Comparison of ENCODE assay signal across 9 cellular contexts in genomic region chr16:590875-591200, GRCh38. TPM values are rescaled to one million over a fixed set of nuclear protein-coding genes. Genes with fewer than 3 reads are reported as not detected.
A peak's percentile ranks its signal among the peaks of the same experiment; 100 is the strongest.
DNase-seq lines count a peak whose midpoint lies in the region; ATAC-seq, FAIRE-seq and TF ChIP-seq lines count a peak whose summit lies in the region.
"Had no signal": no experiment of that assay in that cellular context is flagged by ENCODE, and none has a peak within 500 bp of the region (broad histone marks: within the 10 kb centered on the region; RNA-seq: fewer than 3 reads in every experiment).

No MANE protein-coding gene starts in this region.

- H4K91ac ChIP-seq in H1 (replicated peaks; ENCODE audit: insufficient read length, low read length) (no peak overlapping the region), neuronal stem cell (ENCODE audit: low read depth, low read length, poor library complexity) (no peak overlapping the region)

- H3K9me3 Mint-ChIP-seq in CD4-positive, CD25-positive, alpha-beta regulatory T cell = no peaks in the 10 kb centered on the region

- H3K23ac ChIP-seq in H1 (ENCODE audit: insufficient read length) = no peak overlapping the region
- peak overlapping the region; percentile 93 for H3K23ac ChIP-seq in neuronal stem cell (ENCODE audit: low read depth, low read length, poor library complexity)

- no peak overlapping the region for H3K56ac ChIP-seq in H1 (replicated peaks; ENCODE audit: insufficient read length, low read depth, low read length)

- H2BK15ac ChIP-seq in H1 (ENCODE audit: low read length) (no peak overlapping the region), neuronal stem cell (ENCODE audit: low read length) (no peak overlapping the region)

- H3K27me3 ChIP-seq in CD4-positive, CD25-positive, alpha-beta regulatory T cell (ENCODE audit: control insufficient read depth, insufficient read depth, low read length) = no peaks in the 10 kb centered on the region
- H3K27me3 ChIP-seq in OCI-LY1 (ENCODE audit: insufficient read depth, low read length) = no peaks in the 10 kb centered on the region
- peaks cover 0 to 38% (median 26%) of the 10 kb centered on the region in 4 experiments; a peak in 5 of 7 replicates for H3K27me3 ChIP-seq in H1 (replicated peaks in 1 of 4; ENCODE audit: control insufficient read depth in 3 of 4, extremely low read depth in 1 of 4, insufficient read depth in 3 of 4, low read length in 3 of 4)
- peaks cover 0 to 7% (median 0%) of the 10 kb centered on the region in 3 experiments for H3K27me3 ChIP-seq in neuronal stem cell (ENCODE audit: control insufficient read depth in 3 of 3, insufficient read depth in 3 of 3, low read depth in 1 of 3, low read length in 3 of 3)

- H3K9ac ChIP-seq in OCI-LY1 (ENCODE audit: low read length) (peak overlapping the region; percentile 87; the same call in 1 of the 2 replicates), H1 (replicated peaks in 1 of 4; ENCODE audit: extremely low read depth in 1 of 4, low read depth in 3 of 4, low read length in 3 of 4) (no peak overlapping the region), neuronal stem cell (ENCODE audit: low read depth, low read length, poor library complexity) (peak overlapping the region; percentile 12)

- H3K27ac ChIP-seq in CD4-positive, CD25-positive, alpha-beta regulatory T cell (ENCODE audit: insufficient read depth, low read length, poor library complexity, severe bottlenecking) = no peak overlapping the region
- no peak overlapping the region for H3K27ac ChIP-seq in OCI-LY1 (ENCODE audit: low read depth, low read length, poor library complexity, severe bottlenecking)
- no peak overlapping the region for H3K27ac ChIP-seq in H1 (ENCODE audit: low read depth, low read length)
- no peak overlapping the region for H3K27ac ChIP-seq in neuronal stem cell (replicated peaks; ENCODE audit: low read length)

- H3K4me1 Mint-ChIP-seq in CD4-positive, CD25-positive, alpha-beta regulatory T cell = peaks cover 0 to 57% (median 16%) of the 10 kb centered on the region in 4 donors

- no peak for ATAC-seq in CD4-positive, CD25-positive, alpha-beta regulatory T cell (ENCODE audit: low read depth in 2 of 2)
- no peak for ATAC-seq in HG03025 (IDR thresholded peaks at IDR 0.05; ENCODE audit: low FRiP score, unreplicated experiment)

- H2BK120ac ChIP-seq in H1 (replicated peaks; ENCODE audit: low read depth, low read length) (no peak overlapping the region), neuronal stem cell (ENCODE audit: low read depth, low read length) (no peak overlapping the region)

- H3K4ac ChIP-seq in H1 (replicated peaks; ENCODE audit: insufficient read length, low read depth, low read length) = no peak overlapping the region
- H3K4ac ChIP-seq in neuronal stem cell (ENCODE audit: low read length) = no peak overlapping the region

- TF ChIP-seq POLR2A in H1 (IDR thresholded peaks at IDR 0.05; ENCODE audit: control extremely low read depth in 1 of 2, low read depth in 2 of 2, low read length in 2 of 2) = no peak

- H3K79me2 ChIP-seq in OCI-LY1 (ENCODE audit: insufficient read depth, low read length) (no peaks in the 10 kb centered on the region), H1 (ENCODE audit: control insufficient read depth in 1 of 2, insufficient read depth in 2 of 2, low read length in 2 of 2) (peaks cover 0 to 20% of the 10 kb centered on the region in 2 experiments; a peak in 2 of 4 replicates)

- no peak for DNase-seq in CD4-positive, CD25-positive, alpha-beta regulatory T cell
- DNase-seq in H1 (ENCODE audit: low read depth in 1 of 2, low spot score in 2 of 2) (no peak), neuronal stem cell (ENCODE audit: low spot score) (no peak), NCI-H2081 (lab: John Stamatoyannopoulos, UW) (no peak), iPS-NIHi11 (ENCODE audit: low spot score) (no peak), head of caudate nucleus (no peak)
- DNase-seq: NCI-H2227 treated with DMSO at 0.1 percent for 48 hours had no signal

- H3K23me2 ChIP-seq in H1 (ENCODE audit: low read depth, low read length) = peaks cover 9% of the 10 kb centered on the region

- H3K4me2 ChIP-seq in OCI-LY1 (ENCODE audit: low read length) (peak overlapping the region; percentile 97), H1 (ENCODE audit: insufficient read depth in 1 of 2, low read depth in 2 of 2, low read length in 2 of 2) (peak overlapping the region; percentile 81 to 96), neuronal stem cell (ENCODE audit: insufficient read depth, low read length, poor library complexity, severe bottlenecking) (peak overlapping the region; percentile 96)

- H3K14ac ChIP-seq in H1 (ENCODE audit: insufficient read length) (no peak overlapping the region), neuronal stem cell (ENCODE audit: low read length) (no peak overlapping the region)

- H4K20me1 ChIP-seq in OCI-LY1 (ENCODE audit: insufficient read depth, low read length) = no peaks in the 10 kb centered on the region
- peaks cover 20 to 46% of the 10 kb centered on the region in 2 experiments for H4K20me1 ChIP-seq in H1 (replicated peaks in 1 of 2; ENCODE audit: control insufficient read depth in 1 of 2, insufficient read depth in 2 of 2, low read length in 2 of 2)

- H2AK5ac ChIP-seq in H1 (ENCODE audit: low read depth, low read length) (no peak overlapping the region), neuronal stem cell (ENCODE audit: low read depth, low read length) (peak overlapping the region; percentile 82)

- no peaks in the 10 kb centered on the region for H3K9me3 ChIP-seq in CD4-positive, CD25-positive, alpha-beta regulatory T cell (ENCODE audit: control insufficient read depth in 2 of 2, low read length in 2 of 2)
- H3K9me3 ChIP-seq in OCI-LY1 (ENCODE audit: low read length) = no peaks in the 10 kb centered on the region
- no peaks in the 10 kb centered on the region for H3K9me3 ChIP-seq in H1 (ENCODE audit: insufficient read depth in 2 of 2, low read depth in 1 of 2, low read length in 1 of 2)
- no peaks in the 10 kb centered on the region for H3K9me3 ChIP-seq in neuronal stem cell (replicated peaks in 1 of 2; ENCODE audit: control insufficient read depth in 2 of 2, insufficient read depth in 1 of 2, low read depth in 1 of 2, low read length in 2 of 2)

- no peak for TF ChIP-seq CTCF in OCI-LY1 (IDR thresholded peaks at IDR 0.05; ENCODE audit: low read length)
- no peak for TF ChIP-seq CTCF in H1 (IDR thresholded peaks at IDR 0.05; ENCODE audit: control extremely low read depth in 1 of 3, insufficient read depth in 1 of 3, low read depth in 1 of 3, low read length in 3 of 3)

- H3K9me2 ChIP-seq in OCI-LY1 (ENCODE audit: low read depth, low read length) = no peaks in the 10 kb centered on the region

- POLR2A ChIA-PET in H1 (lab: Charles Lee; ENCODE audit: partially characterized antibody) = interaction anchor here (0.7 to 1.3 kb wide), 6 partner anchors 9 to 1872 kb away, joined by 3 to 5 read pairs (median 4); partner anchors contain the start of genes METTL26 and WFIKKN1

- peak overlapping the region; percentile 85 to 92 (median 85) for H3K27ac Mint-ChIP-seq in CD4-positive, CD25-positive, alpha-beta regulatory T cell

- H3K4me1 ChIP-seq in CD4-positive, CD25-positive, alpha-beta regulatory T cell (ENCODE audit: control insufficient read depth, insufficient read depth, low read length, poor library complexity, severe bottlenecking) = peaks cover 33% of the 10 kb centered on the region
- H3K4me1 ChIP-seq in OCI-LY1 (ENCODE audit: insufficient read depth, low read length, severe bottlenecking) (peaks cover 37% of the 10 kb centered on the region), H1 (replicated peaks in 1 of 4; ENCODE audit: control insufficient read depth in 3 of 4, insufficient read depth in 4 of 4, low read length in 3 of 4) (peaks cover 0 to 14% (median 7%) of the 10 kb centered on the region in 4 experiments; a peak in 4 of 7 replicates), neuronal stem cell (ENCODE audit: control insufficient read depth in 2 of 2, insufficient read depth in 1 of 2, low read depth in 1 of 2, low read length in 2 of 2) (peaks cover 9 to 16% of the 10 kb centered on the region in 2 donors)

- no peaks in the 10 kb centered on the region for H3F3A ChIP-seq in OCI-LY1 (ENCODE audit: insufficient read depth, low read length)

- no peaks in the 10 kb centered on the region for H3K36me3 ChIP-seq in CD4-positive, CD25-positive, alpha-beta regulatory T cell (ENCODE audit: control insufficient read depth, insufficient read depth, low read length)
- H3K36me3 ChIP-seq in OCI-LY1 (ENCODE audit: insufficient read depth, low read length) (no peaks in the 10 kb centered on the region), H1 (ENCODE audit: control insufficient read depth in 2 of 4, insufficient read depth in 4 of 4, low read length in 3 of 4) (no peaks in the 10 kb centered on the region), neuronal stem cell (replicated peaks in 1 of 2; ENCODE audit: control insufficient read depth in 2 of 2, insufficient read depth in 2 of 2, low read length in 2 of 2) (peaks cover 3 to 24% of the 10 kb centered on the region in 2 donors)

- H3K79me1 ChIP-seq in H1 (ENCODE audit: low read depth, low read length) (peaks cover 8% of the 10 kb centered on the region; the same call in 1 of the 2 replicates), neuronal stem cell (ENCODE audit: low read depth, low read length) (peaks cover 23% of the 10 kb centered on the region)

- peaks cover 6% of the 10 kb centered on the region for H3K27me3 Mint-ChIP-seq in CD4-positive, CD25-positive, alpha-beta regulatory T cell

- no peak overlapping the region for H2BK5ac ChIP-seq in H1 (ENCODE audit: low read depth, low read length)
- no peak overlapping the region for H2BK5ac ChIP-seq in neuronal stem cell (ENCODE audit: low read length)

- H3K18ac ChIP-seq in H1 (ENCODE audit: extremely low read depth, low read length) (no peak overlapping the region), neuronal stem cell (ENCODE audit: low read length) (no peak overlapping the region)

- TF ChIP-seq RAD21 in H1 (IDR thresholded peaks at IDR 0.05 in 1 of 2, conservative IDR thresholded peaks at IDR 0.05 in 1 of 2; ENCODE audit: low read depth in 2 of 2, low read length in 2 of 2) = no peak

- no peak overlapping the region for H4K5ac ChIP-seq in H1 (ENCODE audit: insufficient read length, low read depth, low read length)

- no peak overlapping the region; the same call in 1 of the 2 replicates for H2BK12ac ChIP-seq in H1 (ENCODE audit: low read depth, low read length)
- H2BK12ac ChIP-seq in neuronal stem cell (ENCODE audit: low read length) = no peak overlapping the region

- CTCF ChIA-PET in H1 (lab: Charles Lee; ENCODE audit: partially characterized antibody) = interaction anchor here (0.9 to 1.9 kb wide), 2 partner anchors 13 to 19 kb away, joined by 4 to 6 read pairs; no protein-coding TSS in a partner anchor

- 85% methylated on average over 6 of the region's 6 CpGs; no CpG with 5 or more reads in 1 of the 2 experiments for WGBS in H1 (ENCODE audit: extremely low coverage in 1 of 2, insufficient coverage in 1 of 2, insufficient read length in 1 of 2, insufficient replicate concordance in 2 of 2, low coverage in 1 of 2, low lambda C conversion rate in 2 of 2, missing lambda C conversion rate in 1 of 2), 2 experiments
- no CpG with 5 or more reads among the region's 6 CpGs for WGBS in neuronal stem cell (ENCODE audit: extremely low coverage in 2 of 2, insufficient read length in 2 of 2, insufficient replicate concordance in 1 of 2), 2 donors

- no peak overlapping the region for H2BK20ac ChIP-seq in H1 (ENCODE audit: low read length)

- H2AFZ ChIP-seq in OCI-LY1 (ENCODE audit: low read length) (no peak overlapping the region), H1 (ENCODE audit: low read length) (no peak overlapping the region), neuronal stem cell (ENCODE audit: low read length) (no peak overlapping the region)

- TF ChIP-seq EP300 in H1 (IDR thresholded peaks at IDR 0.05; ENCODE audit: borderline replicate concordance in 1 of 2, low read depth in 2 of 2, low read length in 2 of 2) = no peak

- no peak overlapping the region for H4K8ac ChIP-seq in H1 (ENCODE audit: extremely low read depth, insufficient read depth, low read length)
- H4K8ac ChIP-seq in neuronal stem cell (ENCODE audit: low read depth, low read length) = no peak overlapping the region

- no peak for FAIRE-seq in H1 (lab: Jason Lieb, UNC)

- H3K4me3 ChIP-seq in CD4-positive, CD25-positive, alpha-beta regulatory T cell (ENCODE audit: low read depth, low read length) = peak overlapping the region; percentile 51
- H3K4me3 ChIP-seq in OCI-LY1 (ENCODE audit: low read depth, low read length, poor library complexity, severe bottlenecking) (peak overlapping the region; percentile 88), H1 (ENCODE audit: extremely low read depth in 1 of 4, insufficient read depth in 2 of 4, low read depth in 3 of 4, low read length in 4 of 4) (peak overlapping the region; percentile 74 to 81 (median 78); a peak in 7 of 8 replicates), neuronal stem cell (ENCODE audit: low read length in 2 of 2) (peak overlapping the region; percentile 79 to 98)

- peak overlapping the region; percentile 64 to 93 (median 90) for H3K4me3 Mint-ChIP-seq in CD4-positive, CD25-positive, alpha-beta regulatory T cell

- intact Hi-C loops in head of caudate nucleus (cut with DNase I) = no loop called here

- H3K36me3 Mint-ChIP-seq in CD4-positive, CD25-positive, alpha-beta regulatory T cell = peaks cover 5% of the 10 kb centered on the region

RNA-seq across cellular contexts. Expression of gene RAB40C, which starts 1.0 kb away (rescaled TPM):
- total RNA-seq in CD4-positive, CD25-positive, alpha-beta regulatory T cell = 12.1 TPM
- polyA plus RNA-seq in CD4-positive, CD25-positive, alpha-beta regulatory T cell = 1 to 10 TPM; 6.8 to 9.6 (median 8.2) TPM
- total RNA-seq in H1 (2021; fragmentation: NEBNext Ultra II Directional; extraction: Animal tissue kit (Norgen Biotek cat#: 25700)) = 15.6 and 17.8 TPM in 2 replicates
- 13.9 and 18.6 TPM in 2 replicates for polyA plus RNA-seq in H1 (2011; rRNA removed)
- 14.4 TPM for polyA plus RNA-seq in H1 (2011; cell fraction: cytosol; rRNA removed)
- 23.9 TPM for polyA plus RNA-seq in H1 (2011; cell fraction: nucleus; rRNA removed)
- polyA plus RNA-seq in H1 (2012, experiment 1 of 2) = 11.4 to 19.2 TPM (median 15.6 TPM) in 4 replicates
- polyA plus RNA-seq in H1 (2012, experiment 2 of 2) = 13.6 TPM
- polyA plus RNA-seq in H1 (2013, experiment 1 of 2) = 11.3 TPM
- polyA plus RNA-seq in H1 (2013, experiment 2 of 2) = 11.7 TPM
- 5.9 and 6.8 TPM in 2 replicates for polyA minus RNA-seq in H1 (2011; rRNA and poly(A)+ RNA removed)
- polyA minus RNA-seq in H1 (2011; cell fraction: cytosol; rRNA and poly(A)+ RNA removed) = 8.4 TPM
- polyA minus RNA-seq in H1 (2011; cell fraction: nucleus; rRNA and poly(A)+ RNA removed) = 8.9 TPM
- 20.5 TPM for polyA plus RNA-seq in neuronal stem cell (2013, experiment 1 of 2)
- polyA plus RNA-seq in neuronal stem cell (2013, experiment 2 of 2) = 19.4 TPM

RNA-seq across cellular contexts. Expression of gene PIGQ, which starts 21.1 kb away (rescaled TPM):
- total RNA-seq in CD4-positive, CD25-positive, alpha-beta regulatory T cell = 25.7 TPM
- polyA plus RNA-seq in CD4-positive, CD25-positive, alpha-beta regulatory T cell = 10 to 100 TPM; 11.6 to 15.3 (median 12.9) TPM
- total RNA-seq in H1 (2021; fragmentation: NEBNext Ultra II Directional; extraction: Animal tissue kit (Norgen Biotek cat#: 25700)) = 34.2 and 36.0 TPM in 2 replicates
- 49.2 and 80.4 TPM in 2 replicates for polyA plus RNA-seq in H1 (2011; rRNA removed)
- polyA plus RNA-seq in H1 (2011; cell fraction: cytosol; rRNA removed) = 56.8 TPM
- 283 TPM for polyA plus RNA-seq in H1 (2011; cell fraction: nucleus; rRNA removed)
- 20.8 to 38.5 TPM (median 33.9 TPM) in 4 replicates for polyA plus RNA-seq in H1 (2012, experiment 1 of 2)
- polyA plus RNA-seq in H1 (2012, experiment 2 of 2) = 26.0 TPM
- 24.1 TPM for polyA plus RNA-seq in H1 (2013, experiment 1 of 2)
- polyA plus RNA-seq in H1 (2013, experiment 2 of 2) = 22.7 TPM
- polyA minus RNA-seq in H1 (2011; rRNA and poly(A)+ RNA removed) = 30.5 and 36.4 TPM in 2 replicates
- 24.4 TPM for polyA minus RNA-seq in H1 (2011; cell fraction: cytosol; rRNA and poly(A)+ RNA removed)
- 73.6 TPM for polyA minus RNA-seq in H1 (2011; cell fraction: nucleus; rRNA and poly(A)+ RNA removed)
- polyA plus RNA-seq in neuronal stem cell (2013, experiment 1 of 2) = 23.9 TPM
- 22.8 TPM for polyA plus RNA-seq in neuronal stem cell (2013, experiment 2 of 2)

RNA-seq across cellular contexts. Expression of gene NHLRC4, which starts 24.0 kb away (rescaled TPM):
- 1.9 TPM for total RNA-seq in CD4-positive, CD25-positive, alpha-beta regulatory T cell
- 1 to 10 TPM; 3.7 to 5.6 (median 4.8) TPM for polyA plus RNA-seq in CD4-positive, CD25-positive, alpha-beta regulatory T cell
- 0.75 and 0.76 TPM in 2 replicates for total RNA-seq in H1 (2021; fragmentation: NEBNext Ultra II Directional; extraction: Animal tissue kit (Norgen Biotek cat#: 25700))
- 0.60 and 0.72 TPM in 2 replicates for polyA plus RNA-seq in H1 (2011; rRNA removed)
- polyA plus RNA-seq in H1 (2011; cell fraction: cytosol; rRNA removed) = 0.78 TPM
- 1.7 TPM for polyA plus RNA-seq in H1 (2011; cell fraction: nucleus; rRNA removed)
- polyA plus RNA-seq in H1 (2012, experiment 1 of 2) = 0.56 to 0.72 TPM (median 0.63 TPM) in 4 replicates
- polyA plus RNA-seq in H1 (2012, experiment 2 of 2) = 0.76 TPM
- 0.26 TPM for polyA plus RNA-seq in H1 (2013, experiment 1 of 2)
- 0.33 TPM for polyA plus RNA-seq in H1 (2013, experiment 2 of 2)
- polyA minus RNA-seq in H1 (2011; rRNA and poly(A)+ RNA removed) = 0.09 and 0.20 TPM in 2 replicates
- not detected for polyA minus RNA-seq in H1 (2011; cell fraction: cytosol; rRNA and poly(A)+ RNA removed)
- 1.5 TPM for polyA minus RNA-seq in H1 (2011; cell fraction: nucleus; rRNA and poly(A)+ RNA removed)
- polyA plus RNA-seq in neuronal stem cell (2013, experiment 1 of 2) = 0.04 TPM
- 0.04 TPM for polyA plus RNA-seq in neuronal stem cell (2013, experiment 2 of 2)

RNA-seq across cellular contexts. Expression of gene PRR35, which starts 30.6 kb away (rescaled TPM):
- total RNA-seq in CD4-positive, CD25-positive, alpha-beta regulatory T cell = not detected
- not detected for polyA plus RNA-seq in CD4-positive, CD25-positive, alpha-beta regulatory T cell
- 0.50 and 0.61 TPM in 2 replicates for total RNA-seq in H1 (2021; fragmentation: NEBNext Ultra II Directional; extraction: Animal tissue kit (Norgen Biotek cat#: 25700))
- 0.38 and 0.52 TPM in 2 replicates for polyA plus RNA-seq in H1 (2011; rRNA removed)
- 0.44 TPM for polyA plus RNA-seq in H1 (2011; cell fraction: cytosol; rRNA removed)
- polyA plus RNA-seq in H1 (2011; cell fraction: nucleus; rRNA removed) = 1.3 TPM
- polyA plus RNA-seq in H1 (2012, experiment 1 of 2) = 0.21 to 0.55 TPM (median 0.41 TPM) in 4 replicates
- polyA plus RNA-seq in H1 (2012, experiment 2 of 2) = 0.25 TPM
- polyA plus RNA-seq in H1 (2013, experiment 1 of 2) = 0.45 TPM
- 0.53 TPM for polyA plus RNA-seq in H1 (2013, experiment 2 of 2)
- polyA minus RNA-seq in H1 (2011; rRNA and poly(A)+ RNA removed) = 0.10 TPM in 1 of 2 replicates, not detected in the other
- polyA minus RNA-seq in H1 (2011; cell fraction: cytosol; rRNA and poly(A)+ RNA removed) = 0.51 TPM
- 0.30 TPM for polyA minus RNA-seq in H1 (2011; cell fraction: nucleus; rRNA and poly(A)+ RNA removed)
- 0.17 TPM for polyA plus RNA-seq in neuronal stem cell (2013, experiment 1 of 2)
- polyA plus RNA-seq in neuronal stem cell (2013, experiment 2 of 2) = 0.21 TPM

RNA-seq across cellular contexts. Expression of gene WFIKKN1, which starts 39.9 kb away (rescaled TPM):
- 0.22 TPM for total RNA-seq in CD4-positive, CD25-positive, alpha-beta regulatory T cell
- polyA plus RNA-seq in CD4-positive, CD25-positive, alpha-beta regulatory T cell = not detected
- total RNA-seq in H1 (2021; fragmentation: NEBNext Ultra II Directional; extraction: Animal tissue kit (Norgen Biotek cat#: 25700)) = 10.2 and 11.4 TPM in 2 replicates
- 15.8 and 28.4 TPM in 2 replicates for polyA plus RNA-seq in H1 (2011; rRNA removed)
- polyA plus RNA-seq in H1 (2011; cell fraction: cytosol; rRNA removed) = 19.7 TPM
- 21.8 TPM for polyA plus RNA-seq in H1 (2011; cell fraction: nucleus; rRNA removed)
- 4.8 to 11.4 TPM (median 10.2 TPM) in 4 replicates for polyA plus RNA-seq in H1 (2012, experiment 1 of 2)
- polyA plus RNA-seq in H1 (2012, experiment 2 of 2) = 8.5 TPM
- 12.3 TPM for polyA plus RNA-seq in H1 (2013, experiment 1 of 2)
- polyA plus RNA-seq in H1 (2013, experiment 2 of 2) = 11.2 TPM
- polyA minus RNA-seq in H1 (2011; rRNA and poly(A)+ RNA removed) = 1.4 and 1.8 TPM in 2 replicates
- 12.0 TPM for polyA minus RNA-seq in H1 (2011; cell fraction: cytosol; rRNA and poly(A)+ RNA removed)
- polyA minus RNA-seq in H1 (2011; cell fraction: nucleus; rRNA and poly(A)+ RNA removed) = 10.3 TPM
- polyA plus RNA-seq in neuronal stem cell (2013, experiment 1 of 2) = 13.8 TPM
- 12.6 TPM for polyA plus RNA-seq in neuronal stem cell (2013, experiment 2 of 2)

Comparison
In these comparisons a context has a peak if more than half of its experiments do, and no peak if none do; other contexts are left out.
1. H3K9ac ChIP-seq: peak in OCI-LY1 (single experiment) and neuronal stem cell (single experiment); none in H1 (0 of 4).
2. Peak in every context shown above with its lines, with median percentiles within 50 percentile points of each other: H3K4me3 ChIP-seq and H3K4me2 ChIP-seq.